In genomic region chr11:69162505-69162904, GRCh38 we compare ENCODE assay signal across 28 cellular contexts. TPM values are rescaled to one million over a fixed set of nuclear protein-coding genes. Genes with fewer than 3 reads are reported as not detected.
"Had no signal": no experiment of that assay in that cellular context is flagged by ENCODE, and none has a peak within 500 bp of the region (broad histone marks: within the 10 kb centered on the region; RNA-seq: fewer than 3 reads in every experiment).

No MANE protein-coding gene starts in this region.

- H3K9me3 ChIP-seq: suprapubic skin, testis, thyroid gland, tibial artery, transverse colon, upper lobe of left lung, upper lobe of right lung, uterus, vagina had no signal

- H3K4me3 ChIP-seq: stomach, suprapubic skin, testis, thoracic aorta, thyroid gland, tibial artery, tibial nerve, transverse colon, upper lobe of left lung, upper lobe of right lung, uterus, vagina had no signal

- H3K4me3 Mint-ChIP-seq: stimulated activated effector memory CD8-positive, alpha-beta T cell treated with anti-CD3 and anti-CD28 coated beads, Interleukin-12 subunit alpha, Interleukin-12 subunit beta, amount 100 ng/mL, for 72 hours; stimulated activated memory B cell treated with anti-CD40 and anti-IgM and Interleukin-4, amounts not matched to agents 10 μg/mL and 1 μg/mL and 100 μg/mL, for 72 hours; stimulated activated naive CD8-positive, alpha-beta T cell treated with anti-CD3 and anti-CD28 coated beads, Interleukin-15, amount 100 ng/mL, for 72 hours; stimulated activated naive CD8-positive, alpha-beta T cell treated with anti-CD3 and anti-CD28 coated beads, Interleukin-15, Interleukin-2, amounts not matched to agents 100 ng/mL and 50 ng/mL, for 24 hours; type B pancreatic cell had no signal

- H3K36me3 ChIP-seq: stomach, suprapubic skin, thoracic aorta, thyroid gland, tibial artery, transverse colon, upper lobe of left lung, upper lobe of right lung, uterus, vagina had no signal

- H3K27ac ChIP-seq: stomach, suprapubic skin, testis, thoracic aorta, thyroid gland, tibial artery, tibial nerve, transverse colon, upper lobe of left lung, upper lobe of right lung, uterus, vagina had no signal

- DNase-seq: stimulated activated CD4-positive, alpha-beta T cell treated with anti-CD3 and anti-CD28 coated beads, Interleukin-2, amount 100 ng/mL, for 48 hours; stimulated activated CD4-positive, alpha-beta T cell treated with anti-CD3 and anti-CD28 coated beads, Interleukin-4, amount 100 ng/mL, for 1 hour; stimulated activated CD4-positive, alpha-beta T cell treated with anti-CD3 and anti-CD28 coated beads, Interleukin-4, amount 100 ng/mL, for 24 hours; stimulated activated CD4-positive, alpha-beta T cell treated with anti-CD3 and anti-CD28 coated beads, Interleukin-4, amount 100 ng/mL, for 4 hours; stimulated activated CD8-positive, alpha-beta memory T cell treated with anti-CD3 and anti-CD28 coated beads, Interleukin-4, amount 100 ng/mL, for 48 hours; stimulated activated naive CD4-positive, alpha-beta T cell; stimulated activated naive CD4-positive, alpha-beta T cell treated with Interleukin-2 at 50 U/mL for 16 hours; stimulated activated naive CD8-positive, alpha-beta T cell treated with anti-CD3 and anti-CD28 coated beads, Interleukin-15, amount 100 ng/mL, for 72 hours; stimulated activated naive CD8-positive, alpha-beta T cell treated with anti-CD3 and anti-CD28 coated beads, Interleukin-15, Interleukin-2, amounts not matched to agents 100 U/mL and 50 U/mL, for 24 hours; stomach; substantia nigra; testis; thyroid gland; transverse colon; trophoblast cell; upper lobe of left lung; upper lobe of right lung; uterus had no signal

- H3K27me3 ChIP-seq: suprapubic skin, testis, thyroid gland, tibial artery, tibial nerve, upper lobe of left lung, upper lobe of right lung, uterus, vagina had no signal

- H3K4me1 ChIP-seq: thyroid gland, uterus had no signal

- ATAC-seq: stimulated activated effector memory CD8-positive, alpha-beta T cell treated with anti-CD3 and anti-CD28 coated beads, Interleukin-12 subunit alpha, Interleukin-12 subunit beta, amount 100 ng/mL, for 72 hours; stimulated activated memory B cell treated with anti-CD40 and anti-IgM and Interleukin-4, amounts not matched to agents 10 μg/mL and 1 μg/mL and 100 μg/mL, for 72 hours; stimulated activated naive CD8-positive, alpha-beta T cell treated with anti-CD3 and anti-CD28 coated beads, Interleukin-15, amount 100 ng/mL, for 72 hours; stimulated activated naive CD8-positive, alpha-beta T cell treated with anti-CD3 and anti-CD28 coated beads, Interleukin-15, Interleukin-2, amounts not matched to agents 100 U/mL and 50 U/mL, for 24 hours; upper lobe of right lung had no signal

- H3K27ac Mint-ChIP-seq: stimulated activated effector memory CD8-positive, alpha-beta T cell treated with anti-CD3 and anti-CD28 coated beads, Interleukin-12 subunit alpha, Interleukin-12 subunit beta, amount 100 ng/mL, for 72 hours; stimulated activated memory B cell treated with anti-CD40 and anti-IgM and Interleukin-4, amounts not matched to agents 10 μg/mL and 1 μg/mL and 100 μg/mL, for 72 hours; stimulated activated naive CD8-positive, alpha-beta T cell treated with anti-CD3 and anti-CD28 coated beads, Interleukin-15, amount 100 ng/mL, for 72 hours; stimulated activated naive CD8-positive, alpha-beta T cell treated with anti-CD3 and anti-CD28 coated beads, Interleukin-15, Interleukin-2, amounts not matched to agents 100 ng/mL and 50 ng/mL, for 24 hours; type B pancreatic cell had no signal

- FAIRE-seq: urothelium cell line had no signal

- H3K36me3 Mint-ChIP-seq: stimulated activated effector memory CD8-positive, alpha-beta T cell treated with anti-CD3 and anti-CD28 coated beads, Interleukin-12 subunit alpha, Interleukin-12 subunit beta, amount 100 ng/mL, for 72 hours had no signal

- H3K27me3 Mint-ChIP-seq: stimulated activated memory B cell treated with anti-CD40 and anti-IgM and Interleukin-4, amounts not matched to agents 10 μg/mL and 1 μg/mL and 100 μg/mL, for 72 hours had no signal

RNA-seq across cellular contexts. Expression of gene SMIM38, which starts 6.8 kb away (rescaled TPM):
- total RNA-seq: upper lobe of right lung had no signal
